ENCODE assay signal across 18 cellular contexts in the genomic region with DNA sequence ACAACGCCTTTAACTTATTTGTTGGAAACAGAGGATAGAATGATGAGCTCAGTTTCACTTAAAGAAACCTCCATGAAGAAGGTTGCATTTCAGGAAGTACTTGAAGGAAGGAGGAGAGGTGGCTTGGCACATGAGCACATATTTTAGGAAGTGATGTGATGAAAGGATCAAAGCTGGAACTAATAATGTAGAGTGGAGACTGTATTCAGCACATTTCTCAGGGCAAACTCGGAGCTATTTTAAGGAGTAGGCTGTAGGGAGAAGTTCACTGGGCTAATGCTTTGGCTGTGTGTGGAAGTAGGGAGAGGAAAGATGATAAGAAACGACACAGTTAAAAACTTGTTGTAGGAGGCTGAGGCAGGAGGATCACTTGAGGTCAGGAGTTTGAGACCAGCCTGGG.
"Had no signal": no experiment of that assay in that cellular context is flagged by ENCODE, and none has a peak within 500 bp of the region (broad histone marks: within the 10 kb centered on the region; RNA-seq: fewer than 3 reads in every experiment).

No MANE protein-coding gene starts in this region.

- H3K4me3 ChIP-seq: body of pancreas, colonic mucosa, thyroid gland had no signal

- H3K4me1 ChIP-seq: body of pancreas, colonic mucosa, thyroid gland had no signal

- H3K27ac Mint-ChIP-seq: activated CD4-positive, alpha-beta T cell treated with anti-CD3 and anti-CD28 coated beads, Interleukin-2, amount 10 ng/mL, durations not matched to agents 24 days and 14 days; activated CD8-positive, alpha-beta T cell treated with anti-CD3 and anti-CD28 coated beads, Interleukin-2, amount 10 ng/mL, durations not matched to agents 7 days and 5 days; activated naive CD8-positive, alpha-beta T cell treated with anti-CD3 and anti-CD28 coated beads, Interleukin-2, amount 10 ng/mL, durations not matched to agents 7 days and 5 days; activated T-cell treated with anti-CD3 and anti-CD28 coated beads, Interleukin-2, amount 50 U/mL, for 24 hours; activated T-helper 2 cell treated with anti-CD3 and anti-CD28 coated beads, Interferon-gamma antibody, Interleukin-2, Interleukin-4, amounts not matched to agents 10 μg/mL and 5 μg/mL and 100 μg/mL, durations not matched to agents 14 hours and 24 hours and 36 hours; progenitor cell of endocrine pancreas had no signal

- H3K27me3 Mint-ChIP-seq: activated CD4-positive, alpha-beta T cell treated with anti-CD3 and anti-CD28 coated beads, Interleukin-2, amount 10 ng/mL, durations not matched to agents 24 days and 14 days; activated naive CD8-positive, alpha-beta T cell treated with anti-CD3 and anti-CD28 coated beads, Interleukin-2, amount 10 ng/mL, durations not matched to agents 7 days and 5 days; activated T-cell treated with anti-CD3 and anti-CD28 coated beads, Interleukin-2, amount 50 U/mL, for 24 hours; central memory CD8-positive, alpha-beta T cell had no signal

- H3K4me3 Mint-ChIP-seq: activated CD4-positive, alpha-beta T cell treated with anti-CD3 and anti-CD28 coated beads, Interleukin-2, amount 10 ng/mL, durations not matched to agents 24 days and 14 days; activated CD8-positive, alpha-beta T cell treated with anti-CD3 and anti-CD28 coated beads, Interleukin-2, amount 10 ng/mL, durations not matched to agents 7 days and 5 days; activated naive CD8-positive, alpha-beta T cell treated with anti-CD3 and anti-CD28 coated beads, Interleukin-2, amount 10 ng/mL, durations not matched to agents 7 days and 5 days; activated T-cell treated with anti-CD3 and anti-CD28 coated beads, Interleukin-2, amount 50 U/mL, for 24 hours; central memory CD8-positive, alpha-beta T cell had no signal

- DNase-seq: activated CD4-positive, alpha-beta T cell treated with anti-CD3 and anti-CD28 coated beads, Interleukin-2, amount 10 ng/mL, durations not matched to agents 24 days and 14 days; activated CD8-positive, alpha-beta T cell treated with anti-CD3 and anti-CD28 coated beads, Interleukin-2, amount 10 ng/mL, durations not matched to agents 7 days and 5 days; activated naive CD4-positive, alpha-beta T cell treated with Interleukin-2 at 50 U/mL for 16 hours; activated naive CD8-positive, alpha-beta T cell treated with anti-CD3 and anti-CD28 coated beads, Interleukin-2, amount 10 ng/mL, durations not matched to agents 7 days and 5 days; activated T-cell treated with anti-CD3 and anti-CD28 coated beads, Interleukin-2, amount 50 U/mL, for 24 hours; body of pancreas; colonic mucosa; foreskin melanocyte; glutamatergic neuron; hippocampal formation; islet precursor cell; left colon; stimulated activated CD4-positive, alpha-beta T cell treated with anti-CD3 and anti-CD28 coated beads, Interleukin-2, amount 100 ng/mL, for 24 hours; stimulated activated naive CD4-positive, alpha-beta T cell treated with Interleukin-2 at 50 U/mL for 16 hours; thyroid gland had no signal

- H3K4me1 Mint-ChIP-seq: activated CD4-positive, alpha-beta T cell treated with anti-CD3 and anti-CD28 coated beads, Interleukin-2, amount 10 ng/mL, durations not matched to agents 24 days and 14 days; activated naive CD8-positive, alpha-beta T cell treated with anti-CD3 and anti-CD28 coated beads, Interleukin-2, amount 10 ng/mL, durations not matched to agents 7 days and 5 days; central memory CD8-positive, alpha-beta T cell had no signal

- H3K9me3 Mint-ChIP-seq: activated CD4-positive, alpha-beta T cell treated with anti-CD3 and anti-CD28 coated beads, Interleukin-2, amount 10 ng/mL, durations not matched to agents 24 days and 14 days; activated naive CD8-positive, alpha-beta T cell treated with anti-CD3 and anti-CD28 coated beads, Interleukin-2, amount 10 ng/mL, durations not matched to agents 7 days and 5 days; activated T-cell treated with anti-CD3 and anti-CD28 coated beads, Interleukin-2, amount 50 U/mL, for 24 hours; activated T-helper 2 cell treated with anti-CD3 and anti-CD28 coated beads, Interferon-gamma antibody, Interleukin-2, Interleukin-4, amounts not matched to agents 10 μg/mL and 5 μg/mL and 100 μg/mL, durations not matched to agents 14 hours and 24 hours and 36 hours; central memory CD8-positive, alpha-beta T cell had no signal

- H3K36me3 ChIP-seq: colonic mucosa, thyroid gland had no signal

- H3K27ac ChIP-seq: body of pancreas, colonic mucosa, thyroid gland had no signal

- H3K36me3 Mint-ChIP-seq: activated naive CD8-positive, alpha-beta T cell treated with anti-CD3 and anti-CD28 coated beads, Interleukin-2, amount 10 ng/mL, durations not matched to agents 7 days and 5 days had no signal

- ATAC-seq: activated CD8-positive, alpha-beta T cell treated with anti-CD3 and anti-CD28 coated beads, Interleukin-2, amount 10 ng/mL, durations not matched to agents 7 days and 5 days; body of pancreas; left colon had no signal

- H3K9me3 ChIP-seq: body of pancreas, colonic mucosa, thyroid gland had no signal

- H3K27me3 ChIP-seq: body of pancreas, colonic mucosa, thyroid gland had no signal
